In the genomic region with DNA sequence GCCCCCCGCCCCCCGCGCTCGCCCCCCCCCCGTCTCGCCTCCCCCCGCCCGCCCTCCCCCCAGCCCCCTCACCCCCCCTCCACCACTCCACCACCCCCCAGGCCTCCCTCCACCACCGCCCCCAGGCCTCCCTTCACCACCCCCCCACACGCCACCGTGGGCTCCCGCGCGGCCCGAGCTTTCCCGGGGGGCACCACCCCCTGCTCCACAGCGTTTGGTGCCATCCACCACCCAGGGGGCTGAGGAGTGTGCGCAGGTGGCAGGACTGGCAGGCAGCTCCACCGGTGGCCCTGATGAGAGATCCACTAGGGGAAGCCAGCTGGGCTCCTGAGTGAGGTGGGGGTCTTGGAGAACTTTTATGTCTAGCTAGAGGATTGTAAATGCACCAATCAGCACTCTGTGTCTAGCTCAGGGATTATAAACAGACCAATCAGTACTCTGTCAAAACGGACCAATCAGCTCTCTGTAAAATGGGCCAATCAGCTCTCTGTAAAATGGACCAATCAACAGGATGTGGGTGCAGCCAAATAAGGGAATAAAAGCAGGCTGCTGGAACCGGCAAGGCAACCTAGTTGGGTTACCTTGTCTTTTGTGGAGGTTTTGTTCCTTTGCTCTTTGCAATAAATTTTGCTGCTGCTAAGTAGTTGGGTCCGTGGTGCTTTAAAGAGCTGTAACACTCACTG, we compare ENCODE assay signal across 1 cellular context.
TF ChIP-seq lines count a peak whose summit lies in the region.

No MANE protein-coding gene starts in this region.

TF ChIP-seq in GM23338, 12 proteins besides CTCF, POLR2A, EP300 and RAD21 (continued from another document):
- TF ChIP-seq ZNF114 (CRISPR knock-in tag; IDR thresholded peaks at IDR 0.05) (no peak), STAT1 (IDR thresholded peaks at IDR 0.05; ENCODE audit: unreplicated experiment) (no peak), EZH2phosphoT487 (IDR thresholded peaks at IDR 0.05; ENCODE audit: unreplicated experiment) (no peak), CREB1 (CRISPR knock-in tag; IDR thresholded peaks at IDR 0.05; ENCODE audit: low read depth) (no peak)
